12 cellular contexts compared by ENCODE assay signal in genomic region chr14:21537088-21537424, GRCh38. TPM values are rescaled to one million over a fixed set of nuclear protein-coding genes. Genes with fewer than 3 reads are reported as not detected.
DNase-seq lines count a peak whose midpoint lies in the region; ATAC-seq and FAIRE-seq lines count a peak whose summit lies in the region.
"Had no signal": no experiment of that assay in that cellular context is flagged by ENCODE, and none has a peak within 500 bp of the region (broad histone marks: within the 10 kb centered on the region; RNA-seq: fewer than 3 reads in every experiment).

No MANE protein-coding gene starts in this region.

- H3K4me1 ChIP-seq in iPS-15b (ENCODE audit: control insufficient read depth, insufficient read depth, low read length) (peaks cover 36% of the 10 kb centered on the region), trophoblast cell (ENCODE audit: control insufficient read depth in 1 of 2, insufficient read depth in 2 of 2, low read length in 2 of 2) (peaks cover 2% of the 10 kb centered on the region in 2 experiments)

- H3K27ac Mint-ChIP-seq in activated naive CD8-positive, alpha-beta T cell treated with anti-CD3 and anti-CD28 coated beads, Interleukin-2, amount 10 ng/mL, durations not matched to agents 7 days and 5 days, result no peak overlapping the region

- no peak overlapping the region for H4K8ac ChIP-seq in trophoblast cell (ENCODE audit: low read depth, low read length)

- H2AFZ ChIP-seq in trophoblast cell (ENCODE audit: insufficient read depth, low read length, poor library complexity), result no peak overlapping the region

- no peaks in the 10 kb centered on the region for H3K79me2 ChIP-seq in trophoblast cell (ENCODE audit: control insufficient read depth, insufficient read depth, low read length, poor library complexity)

- no peak for DNase-seq in activated naive CD8-positive, alpha-beta T cell treated with anti-CD3 and anti-CD28 coated beads, Interleukin-2, amount 10 ng/mL, durations not matched to agents 7 days and 5 days
- DNase-seq in trophoblast cell (no peak), H4 (ENCODE audit: low spot score) (no peak), OCI-M2 (lab: John Stamatoyannopoulos, UW; ENCODE audit: unreplicated experiment) (no peak), dedifferentiated amniotic fluid mesenchymal stem cell (ENCODE audit: extremely low spot score) (no peak), glomerular visceral epithelial cell (ENCODE audit: extremely low spot score) (no peak)
- DNase-seq: activated T-cell treated with anti-CD3 and anti-CD28 coated beads, Interleukin-2, amount 50 U/mL, for 1 hour; T1000 had no signal

- WGBS in trophoblast cell (ENCODE audit: extremely low coverage, insufficient coverage, insufficient read length), result no CpG with 5 or more reads among the region's 3 CpGs

- H3K27ac ChIP-seq in trophoblast cell (ENCODE audit: low read depth, low read length), result no peak overlapping the region

- FAIRE-seq in G401.6 (lab: Jason Lieb, UNC), result peak; percentile 56
- FAIRE-seq: colon had no signal

- H3K9me3 Mint-ChIP-seq in activated naive CD8-positive, alpha-beta T cell treated with anti-CD3 and anti-CD28 coated beads, Interleukin-2, amount 10 ng/mL, durations not matched to agents 7 days and 5 days, result no peaks in the 10 kb centered on the region

- H3K4me3 ChIP-seq in iPS-15b (ENCODE audit: low read depth, low read length) (peak overlapping the region; percentile 94), trophoblast cell (ENCODE audit: low read depth, low read length) (no peak overlapping the region)

- no peak overlapping the region for H4K91ac ChIP-seq in trophoblast cell (ENCODE audit: low read depth, low read length)

- H3K4me2 ChIP-seq in trophoblast cell (ENCODE audit: low read length), result peak overlapping the region; percentile 81

- POLR2A ChIA-PET in activated naive CD8-positive, alpha-beta T cell treated with anti-CD3 and anti-CD28 coated beads, Interleukin-2, amount 10 ng/mL, durations not matched to agents 7 days and 5 days (lab: Charles Lee), result interaction anchor here (0.6 kb wide), 1 partner anchor 15 kb away, joined by 3 read pairs; no protein-coding TSS in a partner anchor

- H3K36me3 ChIP-seq in iPS-15b (ENCODE audit: control insufficient read depth, insufficient read depth, low read length) (no peaks in the 10 kb centered on the region), trophoblast cell (ENCODE audit: control insufficient read depth in 1 of 2, insufficient read depth in 2 of 2, low read length in 2 of 2) (no peaks in the 10 kb centered on the region)

- H3K79me1 ChIP-seq in trophoblast cell (ENCODE audit: low read length), result no peaks in the 10 kb centered on the region

- H3K9me3 ChIP-seq in iPS-15b (ENCODE audit: control insufficient read depth, insufficient read depth, low read length), result no peaks in the 10 kb centered on the region
- H3K9me3 ChIP-seq in trophoblast cell (ENCODE audit: insufficient read depth, low read depth, low read length), result no peaks in the 10 kb centered on the region

- H3K23ac ChIP-seq in trophoblast cell (ENCODE audit: low read length), result no peak overlapping the region

- H3K27me3 Mint-ChIP-seq in activated naive CD8-positive, alpha-beta T cell treated with anti-CD3 and anti-CD28 coated beads, Interleukin-2, amount 10 ng/mL, durations not matched to agents 7 days and 5 days, result peaks cover 44% of the 10 kb centered on the region

- no peak overlapping the region for H2BK5ac ChIP-seq in trophoblast cell (ENCODE audit: low read depth, low read length, poor library complexity)

- H3K36me3 Mint-ChIP-seq in activated naive CD8-positive, alpha-beta T cell treated with anti-CD3 and anti-CD28 coated beads, Interleukin-2, amount 10 ng/mL, durations not matched to agents 7 days and 5 days, result peaks cover 3% of the 10 kb centered on the region

- peak overlapping the region; percentile 21 for H3K4me3 Mint-ChIP-seq in activated naive CD8-positive, alpha-beta T cell treated with anti-CD3 and anti-CD28 coated beads, Interleukin-2, amount 10 ng/mL, durations not matched to agents 7 days and 5 days

- no peak for ATAC-seq in activated naive CD8-positive, alpha-beta T cell treated with anti-CD3 and anti-CD28 coated beads, Interleukin-2, amount 10 ng/mL, durations not matched to agents 7 days and 5 days (ENCODE audit: low read depth)

- no peak overlapping the region for H2AK5ac ChIP-seq in trophoblast cell (ENCODE audit: low read length)

- H3K9ac ChIP-seq in iPS-15b (ENCODE audit: low read depth, low read length) (peak overlapping the region; percentile 76), trophoblast cell (ENCODE audit: low read length) (no peak overlapping the region)

- H4K12ac ChIP-seq in trophoblast cell (ENCODE audit: low read depth, low read length), result no peak overlapping the region

- no peak overlapping the region for H3K4ac ChIP-seq in trophoblast cell (ENCODE audit: low read depth, low read length)

- H3K18ac ChIP-seq in trophoblast cell (ENCODE audit: low read length), result no peak overlapping the region

- peaks cover 8% of the 10 kb centered on the region for H3K4me1 Mint-ChIP-seq in activated naive CD8-positive, alpha-beta T cell treated with anti-CD3 and anti-CD28 coated beads, Interleukin-2, amount 10 ng/mL, durations not matched to agents 7 days and 5 days

- H3K27me3 ChIP-seq in iPS-15b (ENCODE audit: control insufficient read depth, insufficient read depth, low read length) (no peaks in the 10 kb centered on the region), trophoblast cell (ENCODE audit: insufficient read depth, low read length) (no peaks in the 10 kb centered on the region)

- no peak overlapping the region for H2BK12ac ChIP-seq in trophoblast cell (ENCODE audit: low read length)

- H2BK120ac ChIP-seq in trophoblast cell (ENCODE audit: insufficient read depth, low read length, poor library complexity), result no peak overlapping the region

- no peak overlapping the region for H3K14ac ChIP-seq in trophoblast cell (ENCODE audit: low read length)

RNA-seq across cellular contexts. Expression of gene SALL2, which starts 10.9 kb away (rescaled TPM):
- total RNA-seq in activated naive CD8-positive, alpha-beta T cell treated with anti-CD3 and anti-CD28 coated beads, Interleukin-2, amount 10 ng/mL, durations not matched to agents 7 days and 5 days, result 1 to 10 TPM; 4.0 to 4.4 TPM
- polyA plus RNA-seq in trophoblast cell (2013), result 10.9 and 11.6 TPM in 2 replicates
- total RNA-seq in H4 (2014; rRNA removed; shearing (Covaris generic)), result 0.06 and 0.75 TPM in 2 replicates

RNA-seq across cellular contexts. Expression of gene METTL3, which starts 25.9 kb away (rescaled TPM):
- total RNA-seq in activated naive CD8-positive, alpha-beta T cell treated with anti-CD3 and anti-CD28 coated beads, Interleukin-2, amount 10 ng/mL, durations not matched to agents 7 days and 5 days, result 10 to 100 TPM; 89.2 to 90.9 TPM
- polyA plus RNA-seq in trophoblast cell (2013), result 33.6 and 35.2 TPM in 2 replicates
- 55.3 and 56.8 TPM in 2 replicates for total RNA-seq in H4 (2014; rRNA removed; shearing (Covaris generic))

RNA-seq across cellular contexts. Expression of gene OR10G3, which starts 42.8 kb away (rescaled TPM):
- total RNA-seq in activated naive CD8-positive, alpha-beta T cell treated with anti-CD3 and anti-CD28 coated beads, Interleukin-2, amount 10 ng/mL, durations not matched to agents 7 days and 5 days, result not detected
- polyA plus RNA-seq in trophoblast cell (2013), result not detected in 2 replicates
- not detected in 2 replicates for total RNA-seq in H4 (2014; rRNA removed; shearing (Covaris generic))
- total RNA-seq: pulmonary artery endothelial cell had no signal
